In genomic region chr13:47019977-47020376, GRCh38 we compare ENCODE assay signal across 1 cellular context.
TF ChIP-seq lines count a peak whose summit lies in the region.

No MANE protein-coding gene starts in this region.

TF ChIP-seq in WTC11, 78 proteins besides CTCF, POLR2A, EP300 and RAD21 (continued from another document):
- TF ChIP-seq, protein P1, sequence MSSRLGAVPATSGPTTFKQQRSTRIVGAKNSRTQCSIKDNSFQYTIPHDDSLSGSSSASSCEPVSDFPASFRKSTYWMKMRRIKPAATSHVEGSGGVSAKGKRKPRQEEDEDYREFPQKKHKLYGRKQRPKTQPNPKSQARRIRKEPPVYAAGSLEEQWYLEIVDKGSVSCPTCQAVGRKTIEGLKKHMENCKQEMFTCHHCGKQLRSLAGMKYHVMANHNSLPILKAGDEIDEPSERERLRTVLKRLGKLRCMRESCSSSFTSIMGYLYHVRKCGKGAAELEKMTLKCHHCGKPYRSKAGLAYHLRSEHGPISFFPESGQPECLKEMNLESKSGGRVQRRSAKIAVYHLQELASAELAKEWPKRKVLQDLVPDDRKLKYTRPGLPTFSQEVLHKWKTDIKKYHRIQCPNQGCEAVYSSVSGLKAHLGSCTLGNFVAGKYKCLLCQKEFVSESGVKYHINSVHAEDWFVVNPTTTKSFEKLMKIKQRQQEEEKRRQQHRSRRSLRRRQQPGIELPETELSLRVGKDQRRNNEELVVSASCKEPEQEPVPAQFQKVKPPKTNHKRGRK (CRISPR knock-in tag; IDR thresholded peaks at IDR 0.05; ENCODE audit: borderline replicate concordance), result no peak
- no peak for TF ChIP-seq ARID4B (CRISPR knock-in tag; IDR thresholded peaks at IDR 0.05; ENCODE audit: borderline replicate concordance)
